12 cellular contexts compared by ENCODE assay signal in the genomic region with DNA sequence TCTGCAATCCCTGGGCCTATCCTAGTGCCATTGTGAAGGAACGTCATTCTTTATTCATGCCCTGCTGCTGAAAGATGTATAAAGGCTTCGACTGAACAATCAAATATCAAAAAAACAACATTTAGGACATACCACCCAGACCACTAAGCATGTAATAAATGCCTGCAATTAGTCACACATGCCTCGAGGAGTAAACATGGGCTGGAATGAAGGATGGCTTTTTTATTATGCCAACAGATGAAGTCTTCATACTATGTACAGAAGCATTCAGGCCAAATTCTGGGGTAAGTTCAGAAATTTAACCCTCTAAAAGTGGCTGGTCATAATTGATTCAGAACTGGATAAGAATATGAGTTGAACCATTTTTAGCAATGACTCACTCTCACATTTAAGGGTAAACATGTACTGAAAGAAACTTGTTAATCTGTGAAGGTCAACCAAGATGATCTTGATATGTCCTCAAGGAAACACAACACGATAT. TPM values are rescaled to one million over a fixed set of nuclear protein-coding genes. Genes with fewer than 3 reads are reported as not detected.
DNase-seq lines count a peak whose midpoint lies in the region; ATAC-seq and TF ChIP-seq lines count a peak whose summit lies in the region.
"Had no signal": no experiment of that assay in that cellular context is flagged by ENCODE, and none has a peak within 500 bp of the region (broad histone marks: within the 10 kb centered on the region; RNA-seq: fewer than 3 reads in every experiment).

No MANE protein-coding gene starts in this region.

- H3K27me3 ChIP-seq in mammary epithelial cell (ENCODE audit: insufficient read depth, low read length), result no peaks in the 10 kb centered on the region

- H2AFZ ChIP-seq in mammary epithelial cell (ENCODE audit: low read depth, low read length), result peak overlapping the region; percentile 17

- no peaks in the 10 kb centered on the region for H4K20me1 ChIP-seq in mammary epithelial cell (ENCODE audit: insufficient read depth, low read length)

- no peaks in the 10 kb centered on the region for H3K36me3 ChIP-seq in mammary epithelial cell (ENCODE audit: insufficient read depth, low read length)

- no peaks in the 10 kb centered on the region for H3K9me3 ChIP-seq in mammary epithelial cell (replicated peaks; ENCODE audit: insufficient read depth, low read length)

- peaks cover 27% of the 10 kb centered on the region for H3K4me1 ChIP-seq in mammary epithelial cell (ENCODE audit: insufficient read depth, low read length)

- no TSS peak for BruUV-seq in mammary epithelial cell (replicated peaks; lab: Mats Ljungman, UMichigan)

- dilution Hi-C loops in mammary epithelial cell (cut with HindIII; ENCODE audit: low sequenced_read_pairs), result no loop called here

- no peak for TF ChIP-seq CTCF in mammary epithelial cell (conservative IDR thresholded peaks at IDR 0.05 in 1 of 2, IDR thresholded peaks at IDR 0.05 in 1 of 2; ENCODE audit: extremely low read depth in 1 of 2, insufficient read depth in 1 of 2, low read depth in 1 of 2, low read length in 2 of 2)

- peak overlapping the region; percentile 73 for H3K27ac ChIP-seq in mammary epithelial cell (ENCODE audit: insufficient read depth, low read depth, low read length)
- H3K27ac ChIP-seq: VCaP had no signal

- DNase-seq in EH (ENCODE audit: low read depth), result peak; percentile 96
- peak; percentile 51 for DNase-seq in HT1080 (ENCODE audit: low read depth)
- DNase-seq in mammary epithelial cell, result peak; percentile 83
- peak; percentile 49 for DNase-seq in myocyte (ENCODE audit: low read depth)
- no peak for DNase-seq in activated CD4-positive, CD25-positive, alpha-beta regulatory T cell (lab: John Stamatoyannopoulos, UW)
- DNase-seq: MV-4-11 had no signal

- H3K4me2 ChIP-seq in mammary epithelial cell (ENCODE audit: insufficient read depth, low read depth, low read length), result peak overlapping the region; percentile 56

- in situ Hi-C loops in mammary epithelial cell (cut with MboI; ENCODE audit: low sequenced_read_pairs in 2 of 2), result no loop called here

- WGBS in mammary epithelial cell (ENCODE audit: low coverage, missing lambda C conversion rate), result 24% methylated on average over 4 of the region's 4 CpGs

- H3K9ac ChIP-seq in mammary epithelial cell (ENCODE audit: insufficient read depth, low read length), result no peak overlapping the region

- H3K79me2 ChIP-seq in mammary epithelial cell (ENCODE audit: insufficient read depth, low read length), result no peaks in the 10 kb centered on the region

- H3K4me3 ChIP-seq in mammary epithelial cell (replicated peaks in 1 of 3; ENCODE audit: insufficient read depth in 1 of 3, low read depth in 2 of 3, low read length in 3 of 3), result no peak overlapping the region
- H3K4me3 ChIP-seq: lung had no signal

- CTCF ChIA-PET in mammary epithelial cell (lab: Charles Lee; ENCODE audit: low non-redundant PET), result no interaction called here

- ATAC-seq in HG03342 (IDR thresholded peaks at IDR 0.05; ENCODE audit: unreplicated experiment), result no peak
- ATAC-seq in GM21619 (IDR thresholded peaks at IDR 0.05; ENCODE audit: unreplicated experiment), result no peak
- no peak for ATAC-seq in HG02571 (IDR thresholded peaks at IDR 0.05; ENCODE audit: unreplicated experiment)

- intact Hi-C loops in mammary epithelial cell (cut with micrococcal nuclease), result no loop called here

RNA-seq across cellular contexts. Expression of a gene that starts 38.1 kb away (rescaled TPM):
- not detected in 2 replicates for total RNA-seq in HT1080 (2014; rRNA removed; shearing (Covaris generic))
- polyA plus RNA-seq in HT1080 (2015; cell fraction: cytosol; rRNA removed), result not detected in 2 replicates
- not detected in 2 replicates for polyA plus RNA-seq in HT1080 (2015; cell fraction: nucleus; rRNA removed)
- not detected for total RNA-seq in mammary epithelial cell
- not detected for polyA plus RNA-seq in mammary epithelial cell
- polyA minus RNA-seq in mammary epithelial cell, result not detected
- total RNA-seq in myocyte, result not detected in 2 replicates
- polyA plus RNA-seq in myocyte (2012), result not detected
- total RNA-seq: lung, skeletal muscle tissue had no signal
- polyA plus RNA-seq: lung had no signal

Comparison
In these comparisons a context has a peak if more than half of its experiments do, and no peak if none do; other contexts are left out.
1. DNase-seq: peak in EH (single experiment), HT1080 (single experiment), mammary epithelial cell (single experiment) and myocyte (single experiment); none in activated CD4-positive, CD25-positive, alpha-beta regulatory T cell (0 of 4).